ENCODE assay signal across 8 cellular contexts in the genomic region with DNA sequence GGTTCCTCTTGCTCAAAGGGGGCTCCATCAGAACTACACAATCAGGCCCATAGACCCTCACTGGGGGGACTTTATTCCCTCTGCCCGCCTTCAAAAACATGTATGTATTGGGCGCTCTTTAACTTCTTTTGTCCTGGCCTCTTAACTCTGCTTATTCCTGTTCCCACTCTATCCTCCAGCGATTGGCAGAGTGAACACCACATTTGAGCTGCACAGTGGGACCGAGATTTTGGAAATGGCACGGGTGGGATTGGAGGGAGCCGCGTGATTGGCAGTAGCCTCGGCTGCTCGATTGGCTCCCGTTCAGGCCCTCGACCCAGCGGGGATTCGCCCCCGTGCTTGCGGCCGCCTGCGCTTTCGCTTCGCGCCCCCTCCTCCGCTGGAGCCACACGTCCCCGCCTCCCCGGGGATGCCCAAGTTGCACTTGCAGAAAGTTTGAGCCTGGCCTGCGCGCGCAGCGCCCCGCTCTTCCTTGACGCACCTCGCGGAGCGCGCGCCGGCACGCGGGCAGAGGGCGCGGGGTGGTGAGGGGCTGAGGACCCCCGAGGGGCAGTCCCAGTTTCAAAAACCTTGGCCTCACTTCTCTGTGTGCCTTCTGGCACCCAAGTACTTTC. TPM values are rescaled to one million over a fixed set of nuclear protein-coding genes. Genes with fewer than 3 reads are reported as not detected.
DNase-seq lines count a peak whose midpoint lies in the region; FAIRE-seq and TF ChIP-seq lines count a peak whose summit lies in the region.

A gene (minus strand): TSS at position 192 of the 614 bp plus-strand sequence. CDS start 164 bp downstream, at position 28.

- H3K27me3 ChIP-seq in ovary (peaks cover 22% of the 10 kb centered on the region), GM23248 (replicated peaks; ENCODE audit: insufficient read depth) (peaks cover 87% of the 10 kb centered on the region)

- no peaks in the 10 kb centered on the region for H4K20me1 ChIP-seq in GM23248 (ENCODE audit: insufficient read depth)

- H3K79me2 ChIP-seq in GM23248 (ENCODE audit: insufficient read depth), result no peaks in the 10 kb centered on the region

- DNase-seq in NCI-H2107 treated with DMSO at 0.1 percent for 48 hours (lab: John Stamatoyannopoulos, UW; ENCODE audit: unreplicated experiment) (peak; percentile 96), choroid plexus epithelial cell (ENCODE audit: low read depth) (peak; percentile 73), ovary (no peak), iPS-NIHi11 (ENCODE audit: low spot score) (no peak), GM23248 (no peak), urothelium cell line (ENCODE audit: low spot score) (no peak), NCI-H2029 (lab: John Stamatoyannopoulos, UW) (no peak)

- no peaks in the 10 kb centered on the region for H3F3A ChIP-seq in GM23248 (ENCODE audit: insufficient read depth)

- H3K9ac ChIP-seq in GM23248, result no peak within 1 kb of the TSS

- TF ChIP-seq EP300 in ovary (IDR thresholded peaks at IDR 0.05), result no peak

- H2AFZ ChIP-seq in GM23248, result no peak within 1 kb of the TSS

- TF ChIP-seq POLR2A in ovary (IDR thresholded peaks at IDR 0.05), result no peak

- H3K4me3 ChIP-seq in choroid plexus epithelial cell (ENCODE audit: low read depth, low read length), result peak within 1 kb of the TSS; percentile 69
- H3K4me3 ChIP-seq in ovary, result peak within 1 kb of the TSS; percentile 9
- no peak within 1 kb of the TSS for H3K4me3 ChIP-seq in GM23248

- in situ Hi-C loops in GM23248 (cut with MboI), result no loop called here

- FAIRE-seq in G401.6 (lab: Jason Lieb, UNC) (peak; percentile 98), urothelium cell line (lab: Jason Lieb, UNC) (no peak)

- H3K9me2 ChIP-seq in GM23248 (ENCODE audit: insufficient read depth), result no peaks in the 10 kb centered on the region

- peaks cover 0 to 8% of the 10 kb centered on the region in 2 donors for H3K9me3 ChIP-seq in ovary
- H3K9me3 ChIP-seq in GM23248 (ENCODE audit: low read depth), result no peaks in the 10 kb centered on the region

- peaks cover 5% of the 10 kb centered on the region for H3K4me1 ChIP-seq in ovary (ENCODE audit: insufficient read depth)
- H3K4me1 ChIP-seq in GM23248 (ENCODE audit: insufficient read depth), result peaks cover 4% of the 10 kb centered on the region; the same call in 1 of the 2 replicates

- intact Hi-C loops in ovary (cut with DNase I), result no loop called here

- H3K27ac ChIP-seq in ovary (no peak within 1 kb of the TSS), GM23248 (no peak within 1 kb of the TSS)

- H3K4me2 ChIP-seq in GM23248 (ENCODE audit: unreplicated experiment), result no peak within 1 kb of the TSS

- TF ChIP-seq CTCF in choroid plexus epithelial cell (conservative IDR thresholded peaks at IDR 0.05; ENCODE audit: low read depth, low read length), result no peak
- TF ChIP-seq CTCF in ovary (IDR thresholded peaks at IDR 0.05), result no peak

- H3K36me3 ChIP-seq in ovary (no peaks in the 10 kb centered on the region), GM23248 (ENCODE audit: low read depth) (no peaks in the 10 kb centered on the region)

- WGBS in ovary, 3 donors, result 7 to 8% (median 7%) methylated on average over 27 to 41 of the region's 41 CpGs
- 16 to 17% methylated on average over 33 to 40 of the region's 41 CpGs for WGBS in GM23248 (ENCODE audit: low coverage in 1 of 2, low lambda C conversion rate in 2 of 2, missing lambda C conversion rate in 2 of 2), 2 experiments

RNA-seq across cellular contexts. Expression of the gene that starts here (rescaled TPM):
- under 1 TPM in 2 of 7 donors, not detected in 5; 0.10 to 0.11 TPM for total RNA-seq in ovary
- not detected for polyA plus RNA-seq in ovary
- not detected in 2 replicates for total RNA-seq in GM23248 (2014; rRNA removed; shearing (Covaris generic))
- not detected in 2 replicates for polyA plus RNA-seq in GM23248 (2016; fragmentation: Nextera tagmentation; extraction: Ambion mirVana)

Comparison
In these comparisons a context has a peak if more than half of its experiments do, and no peak if none do; other contexts are left out.
1. DNase-seq: peak in NCI-H2107 treated with DMSO at 0.1 percent for 48 hours (single experiment) and choroid plexus epithelial cell (single experiment); none in ovary (0 of 5), iPS-NIHi11 (single experiment), GM23248 (single experiment), urothelium cell line (single experiment) and NCI-H2029 (single experiment).